ENCODE assay signal across 9 cellular contexts in genomic region chr10:133275683-133276092, GRCh38. TPM values are rescaled to one million over a fixed set of nuclear protein-coding genes. Genes with fewer than 3 reads are reported as not detected.
DNase-seq lines count a peak whose midpoint lies in the region; ATAC-seq and TF ChIP-seq lines count a peak whose summit lies in the region.
"Had no signal": no experiment of that assay in that cellular context is flagged by ENCODE, and none has a peak within 500 bp of the region (broad histone marks: within the 10 kb centered on the region; RNA-seq: fewer than 3 reads in every experiment).

No MANE protein-coding gene starts in this region.

- peaks cover 25% of the 10 kb centered on the region for H3K4me1 Mint-ChIP-seq in T-helper 2 cell treated with Interferon-gamma antibody and Interleukin-4, amounts not matched to agents 5 μg/mL and 100 μg/mL, for 36 hours (ENCODE audit: low read depth)

- ATAC-seq in GM18867 (IDR thresholded peaks at IDR 0.05; ENCODE audit: unreplicated experiment), result peak; percentile 33
- ATAC-seq in HG02852 (IDR thresholded peaks at IDR 0.05; ENCODE audit: unreplicated experiment), result peak; percentile 30
- peak; percentile 29 for ATAC-seq in foreskin keratinocyte
- ATAC-seq in esophagus mucosa, result no peak

- H3K27ac Mint-ChIP-seq in T-helper 2 cell treated with Interferon-gamma antibody and Interleukin-4, amounts not matched to agents 5 μg/mL and 100 μg/mL, for 36 hours, result peak overlapping the region; percentile 90

- H3K27me3 Mint-ChIP-seq in T-helper 2 cell treated with Interferon-gamma antibody and Interleukin-4, amounts not matched to agents 5 μg/mL and 100 μg/mL, for 36 hours (ENCODE audit: low read depth), result no peaks in the 10 kb centered on the region

- H3K4me3 ChIP-seq in transverse colon, result peak overlapping the region in 2 of 4 donors; percentile 25 to 39
- H3K4me3 ChIP-seq: SJSA1 had no signal

- DNase-seq in T-helper 2 cell treated with Interferon-gamma antibody and Interleukin-4, amounts not matched to agents 5 μg/mL and 100 μg/mL, for 36 hours (ENCODE audit: low spot score), result peak; percentile 43
- peak; percentile 55 to 66 for DNase-seq in foreskin keratinocyte
- DNase-seq in transverse colon, result no peak
- no peak for DNase-seq in cardiac septum (ENCODE audit: low spot score)
- DNase-seq in DMS153 treated with DMSO at 0.1 percent for 48 hours (lab: John Stamatoyannopoulos, UW; ENCODE audit: unreplicated experiment), result no peak

- H3K9me3 Mint-ChIP-seq in T-helper 2 cell treated with Interferon-gamma antibody and Interleukin-4, amounts not matched to agents 5 μg/mL and 100 μg/mL, for 36 hours, result no peaks in the 10 kb centered on the region

- WGBS in transverse colon (ENCODE audit: low coverage in 1 of 2), 2 donors, result 20% methylated on average over 11 of the region's 12 CpGs; no CpG with 5 or more reads in 1 of the 2 donors

- H3K36me3 ChIP-seq in transverse colon, result peaks cover 0 to 5% (median 2%) of the 10 kb centered on the region in 4 donors

- TF ChIP-seq EP300 in transverse colon (IDR thresholded peaks at IDR 0.05; ENCODE audit: low read depth), result no peak

- intact Hi-C loops in transverse colon (cut with DNase I; ENCODE audit: low total_unique reads) (no loop called here), cardiac septum (cut with DNase I) (no loop called here)

- TF ChIP-seq CTCF in foreskin keratinocyte (conservative IDR thresholded peaks at IDR 0.05) (peak; percentile 32), transverse colon (IDR thresholded peaks at IDR 0.05) (no peak)

- H3K27ac ChIP-seq in foreskin keratinocyte, result peak overlapping the region; percentile 97
- H3K27ac ChIP-seq in transverse colon, result peak overlapping the region; percentile 23 to 49 (median 43)
- H3K27ac ChIP-seq: SJSA1 had no signal

- H3K36me3 Mint-ChIP-seq in T-helper 2 cell treated with Interferon-gamma antibody and Interleukin-4, amounts not matched to agents 5 μg/mL and 100 μg/mL, for 36 hours (ENCODE audit: low read depth), result peaks cover 21% of the 10 kb centered on the region

- in situ Hi-C loops in transverse colon (cut with MboI; ENCODE audit: low pct_ligation_motif_present in 1 of 4, low pct_unique_long_range_greater_than_20kb in 1 of 4, low sequenced_read_pairs in 3 of 4), result no loop called here

- H3K27me3 ChIP-seq in foreskin keratinocyte (no peaks in the 10 kb centered on the region), transverse colon (peaks cover 29% of the 10 kb centered on the region)

- peak overlapping the region; percentile 92 for H3K4me3 Mint-ChIP-seq in T-helper 2 cell treated with Interferon-gamma antibody and Interleukin-4, amounts not matched to agents 5 μg/mL and 100 μg/mL, for 36 hours

- H3K9me3 ChIP-seq in transverse colon, result no peaks in the 10 kb centered on the region
- H3K9me3 ChIP-seq: SJSA1 had no signal

- TF ChIP-seq POLR2A in transverse colon (IDR thresholded peaks at IDR 0.05), result no peak

- peaks cover 12% of the 10 kb centered on the region for H3K4me1 ChIP-seq in foreskin keratinocyte
- peaks cover 0 to 21% (median 15%) of the 10 kb centered on the region in 4 donors for H3K4me1 ChIP-seq in transverse colon
- H3K4me1 ChIP-seq: SJSA1 had no signal

RNA-seq across cellular contexts. Expression of gene ADAM8, which starts 1.0 kb away (rescaled TPM):
- total RNA-seq in foreskin keratinocyte, result 137 and 180 TPM in 2 replicates
- polyA plus RNA-seq in foreskin keratinocyte, result 94.3 and 134 TPM in 2 replicates
- total RNA-seq in transverse colon, result 10 to 100 TPM in 2 of 4 donors, 1 to 10 TPM in 2; 2.3 to 21.3 (median 13.7) TPM
- total RNA-seq in cardiac septum, result 4.3 TPM
- total RNA-seq in esophagus mucosa, result 2.5 TPM
- total RNA-seq: SJSA1 had no signal

RNA-seq across cellular contexts. Expression of gene TUBGCP2, which starts 33.0 kb away (rescaled TPM):
- total RNA-seq in foreskin keratinocyte, result 64.9 and 68.1 TPM in 2 replicates
- 84.2 and 88.8 TPM in 2 replicates for polyA plus RNA-seq in foreskin keratinocyte
- total RNA-seq in transverse colon, result 10 to 100 TPM; 37.5 to 68.3 (median 47.6) TPM
- total RNA-seq in cardiac septum, result 39.4 TPM
- total RNA-seq in esophagus mucosa, result 35.8 TPM

RNA-seq across cellular contexts. Expression of gene ZNF511, which starts 33.0 kb away (rescaled TPM):
- total RNA-seq in foreskin keratinocyte (42.3 and 50.3 TPM in 2 replicates), transverse colon (100 to 1,000 TPM in 1 of 4 donors, 10 to 100 TPM in 3; 21.8 to 104 (median 27.2) TPM), cardiac septum (34.4 TPM), esophagus mucosa (34.9 TPM)
- polyA plus RNA-seq in foreskin keratinocyte, result 42.9 and 54.1 TPM in 2 replicates

RNA-seq across cellular contexts. Expression of gene VENTX, which starts 38.0 kb away (rescaled TPM):
- total RNA-seq in foreskin keratinocyte (not detected in 2 replicates), transverse colon (under 1 TPM in 2 of 4 donors, not detected in 2; 0.27 to 0.48 TPM), cardiac septum (0.40 TPM), esophagus mucosa (0.12 TPM)
- polyA plus RNA-seq in foreskin keratinocyte, result not detected in 2 replicates
- total RNA-seq: SJSA1 had no signal

RNA-seq across cellular contexts. Expression of gene UTF1, which starts 45.7 kb away (rescaled TPM):
- not detected in 2 replicates for total RNA-seq in foreskin keratinocyte
- polyA plus RNA-seq in foreskin keratinocyte, result not detected in 2 replicates
- total RNA-seq in transverse colon, result not detected
- not detected for total RNA-seq in cardiac septum
- not detected for total RNA-seq in esophagus mucosa
- total RNA-seq: SJSA1 had no signal

Comparison
In these comparisons a context has a peak if more than half of its experiments do, and no peak if none do; other contexts are left out.
1. DNase-seq: peak in T-helper 2 cell treated with Interferon-gamma antibody and Interleukin-4, amounts not matched to agents 5 μg/mL and 100 μg/mL, for 36 hours (single experiment) and foreskin keratinocyte (2 of 2); none in transverse colon (single experiment), cardiac septum (single experiment) and DMS153 treated with DMSO at 0.1 percent for 48 hours (single experiment).